In the genomic region with DNA sequence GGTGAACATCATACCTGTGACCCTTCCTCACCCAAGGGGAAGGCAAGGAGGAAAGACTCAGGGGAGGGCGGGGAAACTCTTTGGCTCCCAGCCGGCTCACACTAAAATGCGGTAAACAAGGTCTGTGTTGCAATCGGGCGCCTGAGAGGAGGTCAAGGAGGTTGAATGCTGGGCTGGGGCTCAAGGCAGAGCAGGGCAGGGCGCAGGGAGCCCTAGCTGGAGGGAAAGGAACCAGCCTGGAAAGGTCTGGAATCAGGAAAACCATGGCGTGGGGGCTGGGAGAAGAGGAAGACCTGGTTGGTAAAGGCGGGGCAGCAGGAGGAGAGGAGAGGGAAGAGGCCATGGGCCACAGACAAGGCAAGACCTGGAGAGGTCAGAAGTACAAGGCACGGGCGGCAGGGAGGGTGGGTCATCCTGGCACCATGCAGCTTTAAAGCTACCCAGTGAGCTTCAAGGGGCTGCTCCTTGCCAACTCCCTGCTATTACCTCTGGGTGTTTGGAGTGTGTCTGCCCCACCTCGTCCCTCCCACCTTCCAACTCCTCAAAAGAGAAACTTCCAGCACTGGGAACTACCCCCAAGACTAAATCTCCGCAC, we compare ENCODE assay signal across 1 cellular context.
TF ChIP-seq lines count a peak whose summit lies in the region.

No MANE protein-coding gene starts in this region.

TF ChIP-seq in HepG2, 621 proteins besides CTCF, POLR2A, EP300 and RAD21 (continued from another document and continues in another):
- TF ChIP-seq ZNF556 (CRISPR knock-in tag; IDR thresholded peaks at IDR 0.05; ENCODE audit: borderline replicate concordance), result 0 out of 2 replicates have a peak, but pooled peaks have one; percentile 38
- no peak for TF ChIP-seq ZNF124 (CRISPR knock-in tag; IDR thresholded peaks at IDR 0.05)
- peak; percentile 5; the same call in 1 of the 2 replicates for TF ChIP-seq TAF1 (CRISPR knock-in tag; IDR thresholded peaks at IDR 0.05)
- TF ChIP-seq, protein P1, sequence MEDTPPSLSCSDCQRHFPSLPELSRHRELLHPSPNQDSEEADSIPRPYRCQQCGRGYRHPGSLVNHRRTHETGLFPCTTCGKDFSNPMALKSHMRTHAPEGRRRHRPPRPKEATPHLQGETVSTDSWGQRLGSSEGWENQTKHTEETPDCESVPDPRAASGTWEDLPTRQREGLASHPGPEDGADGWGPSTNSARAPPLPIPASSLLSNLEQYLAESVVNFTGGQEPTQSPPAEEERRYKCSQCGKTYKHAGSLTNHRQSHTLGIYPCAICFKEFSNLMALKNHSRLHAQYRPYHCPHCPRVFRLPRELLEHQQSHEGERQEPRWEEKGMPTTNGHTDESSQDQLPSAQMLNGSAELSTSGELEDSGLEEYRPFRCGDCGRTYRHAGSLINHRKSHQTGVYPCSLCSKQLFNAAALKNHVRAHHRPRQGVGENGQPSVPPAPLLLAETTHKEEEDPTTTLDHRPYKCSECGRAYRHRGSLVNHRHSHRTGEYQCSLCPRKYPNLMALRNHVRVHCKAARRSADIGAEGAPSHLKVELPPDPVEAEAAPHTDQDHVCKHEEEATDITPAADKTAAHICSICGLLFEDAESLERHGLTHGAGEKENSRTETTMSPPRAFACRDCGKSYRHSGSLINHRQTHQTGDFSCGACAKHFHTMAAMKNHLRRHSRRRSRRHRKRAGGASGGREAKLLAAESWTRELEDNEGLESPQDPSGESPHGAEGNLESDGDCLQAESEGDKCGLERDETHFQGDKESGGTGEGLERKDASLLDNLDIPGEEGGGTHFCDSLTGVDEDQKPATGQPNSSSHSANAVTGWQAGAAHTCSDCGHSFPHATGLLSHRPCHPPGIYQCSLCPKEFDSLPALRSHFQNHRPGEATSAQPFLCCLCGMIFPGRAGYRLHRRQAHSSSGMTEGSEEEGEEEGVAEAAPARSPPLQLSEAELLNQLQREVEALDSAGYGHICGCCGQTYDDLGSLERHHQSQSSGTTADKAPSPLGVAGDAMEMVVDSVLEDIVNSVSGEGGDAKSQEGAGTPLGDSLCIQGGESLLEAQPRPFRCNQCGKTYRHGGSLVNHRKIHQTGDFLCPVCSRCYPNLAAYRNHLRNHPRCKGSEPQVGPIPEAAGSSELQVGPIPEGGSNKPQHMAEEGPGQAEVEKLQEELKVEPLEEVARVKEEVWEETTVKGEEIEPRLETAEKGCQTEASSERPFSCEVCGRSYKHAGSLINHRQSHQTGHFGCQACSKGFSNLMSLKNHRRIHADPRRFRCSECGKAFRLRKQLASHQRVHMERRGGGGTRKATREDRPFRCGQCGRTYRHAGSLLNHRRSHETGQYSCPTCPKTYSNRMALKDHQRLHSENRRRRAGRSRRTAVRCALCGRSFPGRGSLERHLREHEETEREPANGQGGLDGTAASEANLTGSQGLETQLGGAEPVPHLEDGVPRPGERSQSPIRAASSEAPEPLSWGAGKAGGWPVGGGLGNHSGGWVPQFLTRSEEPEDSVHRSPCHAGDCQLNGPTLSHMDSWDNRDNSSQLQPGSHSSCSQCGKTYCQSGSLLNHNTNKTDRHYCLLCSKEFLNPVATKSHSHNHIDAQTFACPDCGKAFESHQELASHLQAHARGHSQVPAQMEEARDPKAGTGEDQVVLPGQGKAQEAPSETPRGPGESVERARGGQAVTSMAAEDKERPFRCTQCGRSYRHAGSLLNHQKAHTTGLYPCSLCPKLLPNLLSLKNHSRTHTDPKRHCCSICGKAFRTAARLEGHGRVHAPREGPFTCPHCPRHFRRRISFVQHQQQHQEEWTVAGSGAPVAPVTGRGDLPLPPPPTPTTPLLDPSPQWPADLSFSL (CRISPR knock-in tag; IDR thresholded peaks at IDR 0.05), result peak; percentile 62
- no peak for TF ChIP-seq SOX6 (IDR thresholded peaks at IDR 0.05)
- TF ChIP-seq SOX6 (CRISPR knock-in tag; IDR thresholded peaks at IDR 0.05), result peak; percentile 85
- no peak; the same call in 1 of the 2 replicates for TF ChIP-seq MAZ (IDR thresholded peaks at IDR 0.05; ENCODE audit: borderline replicate concordance, low read depth, low read length)
- no peak; the same call in 1 of the 2 replicates for TF ChIP-seq MAZ (CRISPR knock-in tag; IDR thresholded peaks at IDR 0.05; ENCODE audit: low read depth)
- TF ChIP-seq ZNF879 (CRISPR knock-in tag; IDR thresholded peaks at IDR 0.05), result no peak
- no peak for TF ChIP-seq ZNF674 (CRISPR knock-in tag; IDR thresholded peaks at IDR 0.05; ENCODE audit: low read depth)
- TF ChIP-seq, protein P2, sequence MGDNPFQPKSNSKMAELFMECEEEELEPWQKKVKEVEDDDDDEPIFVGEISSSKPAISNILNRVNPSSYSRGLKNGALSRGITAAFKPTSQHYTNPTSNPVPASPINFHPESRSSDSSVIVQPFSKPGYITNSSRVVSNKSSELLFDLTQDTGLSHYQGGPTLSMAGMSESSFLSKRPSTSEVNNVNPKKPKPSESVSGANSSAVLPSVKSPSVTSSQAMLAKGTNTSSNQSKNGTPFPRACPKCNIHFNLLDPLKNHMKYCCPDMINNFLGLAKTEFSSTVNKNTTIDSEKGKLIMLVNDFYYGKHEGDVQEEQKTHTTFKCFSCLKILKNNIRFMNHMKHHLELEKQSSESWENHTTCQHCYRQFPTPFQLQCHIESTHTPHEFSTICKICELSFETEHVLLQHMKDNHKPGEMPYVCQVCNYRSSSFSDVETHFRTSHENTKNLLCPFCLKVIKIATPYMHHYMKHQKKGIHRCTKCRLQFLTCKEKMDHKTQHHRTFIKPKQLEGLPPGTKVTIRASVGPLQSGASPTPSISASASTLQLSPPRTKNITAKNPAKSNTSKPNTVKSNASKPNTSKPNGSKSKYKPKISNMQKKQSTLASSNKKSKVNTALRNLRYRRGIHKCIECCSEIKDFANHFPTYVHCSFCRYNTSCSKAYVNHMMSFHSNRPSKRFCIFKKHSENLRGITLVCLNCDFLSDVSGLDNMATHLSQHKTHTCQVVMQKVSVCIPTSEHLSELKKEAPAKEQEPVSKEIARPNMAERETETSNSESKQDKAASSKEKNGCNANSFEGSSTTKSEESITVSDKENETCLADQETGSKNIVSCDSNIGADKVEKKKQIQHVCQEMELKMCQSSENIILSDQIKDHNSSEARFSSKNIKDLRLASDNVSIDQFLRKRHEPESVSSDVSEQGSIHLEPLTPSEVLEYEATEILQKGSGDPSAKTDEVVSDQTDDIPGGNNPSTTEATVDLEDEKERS (CRISPR knock-in tag; IDR thresholded peaks at IDR 0.05), result 0 out of 2 replicates have a peak, but pooled peaks have one; percentile 36
- TF ChIP-seq SAP130 (CRISPR knock-in tag; IDR thresholded peaks at IDR 0.05; ENCODE audit: low read depth), result peak; percentile 82
- TF ChIP-seq ZNF44 (CRISPR knock-in tag; IDR thresholded peaks at IDR 0.05), result no peak
- no peak for TF ChIP-seq ZBTB38 (CRISPR knock-in tag; IDR thresholded peaks at IDR 0.05)
- 0 out of 2 replicates have a peak, but pooled peaks have one; percentile 39 for TF ChIP-seq ZNF709 (CRISPR knock-in tag; IDR thresholded peaks at IDR 0.05)
- no peak for TF ChIP-seq TERF1 (CRISPR knock-in tag; IDR thresholded peaks at IDR 0.05)
- no peak for TF ChIP-seq IKZF1 (IDR thresholded peaks at IDR 0.05)
- TF ChIP-seq HES4 (CRISPR knock-in tag; IDR thresholded peaks at IDR 0.05; ENCODE audit: borderline replicate concordance), result no peak
- TF ChIP-seq ZNF205 (CRISPR knock-in tag; IDR thresholded peaks at IDR 0.05), result peak; percentile 82; the same call in 1 of the 2 replicates
- no peak for TF ChIP-seq ZNF432 (CRISPR knock-in tag; IDR thresholded peaks at IDR 0.05; ENCODE audit: borderline replicate concordance)
- TF ChIP-seq PAWR (CRISPR knock-in tag; IDR thresholded peaks at IDR 0.05; ENCODE audit: borderline replicate concordance), result no peak
- TF ChIP-seq, protein P3, sequence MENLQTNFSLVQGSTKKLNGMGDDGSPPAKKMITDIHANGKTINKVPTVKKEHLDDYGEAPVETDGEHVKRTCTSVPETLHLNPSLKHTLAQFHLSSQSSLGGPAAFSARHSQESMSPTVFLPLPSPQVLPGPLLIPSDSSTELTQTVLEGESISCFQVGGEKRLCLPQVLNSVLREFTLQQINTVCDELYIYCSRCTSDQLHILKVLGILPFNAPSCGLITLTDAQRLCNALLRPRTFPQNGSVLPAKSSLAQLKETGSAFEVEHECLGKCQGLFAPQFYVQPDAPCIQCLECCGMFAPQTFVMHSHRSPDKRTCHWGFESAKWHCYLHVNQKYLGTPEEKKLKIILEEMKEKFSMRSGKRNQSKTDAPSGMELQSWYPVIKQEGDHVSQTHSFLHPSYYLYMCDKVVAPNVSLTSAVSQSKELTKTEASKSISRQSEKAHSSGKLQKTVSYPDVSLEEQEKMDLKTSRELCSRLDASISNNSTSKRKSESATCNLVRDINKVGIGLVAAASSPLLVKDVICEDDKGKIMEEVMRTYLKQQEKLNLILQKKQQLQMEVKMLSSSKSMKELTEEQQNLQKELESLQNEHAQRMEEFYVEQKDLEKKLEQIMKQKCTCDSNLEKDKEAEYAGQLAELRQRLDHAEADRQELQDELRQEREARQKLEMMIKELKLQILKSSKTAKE (CRISPR knock-in tag; IDR thresholded peaks at IDR 0.05; ENCODE audit: borderline replicate concordance), result peak; percentile 97
- no peak for TF ChIP-seq DRAP1 (CRISPR knock-in tag; IDR thresholded peaks at IDR 0.05)
- TF ChIP-seq ZNF775 (CRISPR knock-in tag; IDR thresholded peaks at IDR 0.05; ENCODE audit: borderline replicate concordance), result no peak
- TF ChIP-seq ZNF382 (CRISPR knock-in tag; IDR thresholded peaks at IDR 0.05; ENCODE audit: borderline replicate concordance), result no peak
- no peak for TF ChIP-seq ARID2 (CRISPR knock-in tag; IDR thresholded peaks at IDR 0.05; ENCODE audit: borderline replicate concordance)
- TF ChIP-seq ZNF251 (CRISPR knock-in tag; IDR thresholded peaks at IDR 0.05), result no peak
- no peak; the same call in 1 of the 2 replicates for TF ChIP-seq NFKB2 (CRISPR knock-in tag; IDR thresholded peaks at IDR 0.05; ENCODE audit: borderline replicate concordance)
- no peak for TF ChIP-seq ZNF354B (CRISPR knock-in tag; IDR thresholded peaks at IDR 0.05)
- no peak for TF ChIP-seq MBD4 (IDR thresholded peaks at IDR 0.05; ENCODE audit: borderline replicate concordance, low read length)
- TF ChIP-seq FOXO4 (CRISPR knock-in tag; conservative IDR thresholded peaks at IDR 0.05), result 0 out of 2 replicates have a peak, but pooled peaks have one; percentile 74
- TF ChIP-seq, protein P4, sequence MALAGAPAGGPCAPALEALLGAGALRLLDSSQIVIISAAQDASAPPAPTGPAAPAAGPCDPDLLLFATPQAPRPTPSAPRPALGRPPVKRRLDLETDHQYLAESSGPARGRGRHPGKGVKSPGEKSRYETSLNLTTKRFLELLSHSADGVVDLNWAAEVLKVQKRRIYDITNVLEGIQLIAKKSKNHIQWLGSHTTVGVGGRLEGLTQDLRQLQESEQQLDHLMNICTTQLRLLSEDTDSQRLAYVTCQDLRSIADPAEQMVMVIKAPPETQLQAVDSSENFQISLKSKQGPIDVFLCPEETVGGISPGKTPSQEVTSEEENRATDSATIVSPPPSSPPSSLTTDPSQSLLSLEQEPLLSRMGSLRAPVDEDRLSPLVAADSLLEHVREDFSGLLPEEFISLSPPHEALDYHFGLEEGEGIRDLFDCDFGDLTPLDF (CRISPR knock-in tag; IDR thresholded peaks at IDR 0.05), result no peak
- no peak for TF ChIP-seq NKX3-1 (CRISPR knock-in tag; IDR thresholded peaks at IDR 0.05)
- TF ChIP-seq THAP11 (CRISPR knock-in tag; IDR thresholded peaks at IDR 0.05), result peak; percentile 71; the same call in 1 of the 2 replicates
- TF ChIP-seq SIX4 (CRISPR knock-in tag; IDR thresholded peaks at IDR 0.05), result peak; percentile 57; the same call in 1 of the 2 replicates
- no peak for TF ChIP-seq ZEB1 (IDR thresholded peaks at IDR 0.05; ENCODE audit: insufficient replicate concordance, low read depth)
- no peak for TF ChIP-seq HCFC1 (IDR thresholded peaks at IDR 0.05; ENCODE audit: low read depth, low read length)
- no peak for TF ChIP-seq NR1H2 (CRISPR knock-in tag; IDR thresholded peaks at IDR 0.05; ENCODE audit: borderline replicate concordance, low read depth)
- no peak for TF ChIP-seq ZNF780A (CRISPR knock-in tag; IDR thresholded peaks at IDR 0.05)
- TF ChIP-seq BCL6 (CRISPR knock-in tag; IDR thresholded peaks at IDR 0.05), result peak; percentile 96
- TF ChIP-seq FOSL1 (CRISPR knock-in tag; IDR thresholded peaks at IDR 0.05; ENCODE audit: borderline replicate concordance), result no peak
- no peak for TF ChIP-seq ZNF337 (CRISPR knock-in tag; IDR thresholded peaks at IDR 0.05; ENCODE audit: borderline replicate concordance, low read depth)
- TF ChIP-seq JUNB (CRISPR knock-in tag; IDR thresholded peaks at IDR 0.05; ENCODE audit: borderline replicate concordance), result no peak
- TF ChIP-seq HOXD1 (CRISPR knock-in tag; IDR thresholded peaks at IDR 0.05), result no peak
- 0 out of 2 replicates have a peak, but pooled peaks have one; percentile 20 for TF ChIP-seq JUND (CRISPR knock-in tag; IDR thresholded peaks at IDR 0.05)
- 0 out of 2 replicates have a peak, but pooled peaks have one; percentile 60 for TF ChIP-seq ZNF564 (CRISPR knock-in tag; IDR thresholded peaks at IDR 0.05)
- peak; percentile 50 for TF ChIP-seq YY1 (IDR thresholded peaks at IDR 0.05; ENCODE audit: insufficient read depth, insufficient replicate concordance, low read depth, low read length)
- peak; percentile 90; the same call in 1 of the 2 replicates for TF ChIP-seq SOX5 (CRISPR knock-in tag; IDR thresholded peaks at IDR 0.05; ENCODE audit: borderline replicate concordance)
- 0 out of 2 replicates have a peak, but pooled peaks have one; percentile 11 for TF ChIP-seq HMG20B (CRISPR knock-in tag; conservative IDR thresholded peaks at IDR 0.05)
- TF ChIP-seq MEF2D (CRISPR knock-in tag; IDR thresholded peaks at IDR 0.05), result peak; percentile 27; the same call in 1 of the 2 replicates
- TF ChIP-seq ZNF607 (CRISPR knock-in tag; IDR thresholded peaks at IDR 0.05; ENCODE audit: borderline replicate concordance), result peak; percentile 81; the same call in 1 of the 2 replicates
- TF ChIP-seq KMT2B (CRISPR knock-in tag; IDR thresholded peaks at IDR 0.05), result no peak; the same call in 1 of the 2 replicates
